ENCODE assay signal across 21 cellular contexts in genomic region chr2:1492696-1493095, GRCh38.
A peak's percentile ranks its signal among the peaks of the same experiment; 100 is the strongest.
DNase-seq lines count a peak whose midpoint lies in the region; ATAC-seq and TF ChIP-seq lines count a peak whose summit lies in the region.
"Had no signal": no experiment of that assay in that cellular context is flagged by ENCODE, and none has a peak within 500 bp of the region (broad histone marks: within the 10 kb centered on the region; RNA-seq: fewer than 3 reads in every experiment).

No MANE protein-coding gene starts in this region.

- H3K27me3 ChIP-seq in RWPE2 (ENCODE audit: insufficient read depth, poor library complexity, severe bottlenecking) (no peaks in the 10 kb centered on the region), WERI-Rb-1 (ENCODE audit: insufficient read depth, low read depth, severe bottlenecking) (no peaks in the 10 kb centered on the region)
- H3K27me3 ChIP-seq: brain microvascular endothelial cell, neural progenitor cell had no signal

- no peaks in the 10 kb centered on the region for H3K27me3 Mint-ChIP-seq in stimulated activated naive CD8-positive, alpha-beta T cell treated with anti-CD3 and anti-CD28 coated beads, Interleukin-15, amount 100 ng/mL, for 72 hours
- H3K27me3 Mint-ChIP-seq in activated naive CD4-positive, alpha-beta T cell treated with anti-CD3 and anti-CD28 coated beads for 36 hours (ENCODE audit: low read depth), result no peaks in the 10 kb centered on the region

- H3K36me3 ChIP-seq in HEK293 (ENCODE audit: control insufficient read depth in 2 of 2, insufficient read depth in 1 of 2, low read length in 2 of 2) (no peaks in the 10 kb centered on the region), RWPE2 (ENCODE audit: low read depth) (no peaks in the 10 kb centered on the region), WERI-Rb-1 (no peaks in the 10 kb centered on the region)
- H3K36me3 ChIP-seq: brain microvascular endothelial cell, neural progenitor cell had no signal

- CTCF ChIA-PET in HEK293 (lab: Yijun Ruan, JAX), result no interaction called here
- CTCF ChIA-PET in activated naive CD4-positive, alpha-beta T cell treated with anti-CD3 and anti-CD28 coated beads for 36 hours (lab: Charles Lee), result no interaction called here

- no peaks in the 10 kb centered on the region for H3K9me3 ChIP-seq in HEK293 (ENCODE audit: control insufficient read depth, insufficient read depth, low read depth, low read length)
- no peaks in the 10 kb centered on the region for H3K9me3 ChIP-seq in RWPE2 (ENCODE audit: severe bottlenecking)
- H3K9me3 ChIP-seq in WERI-Rb-1 (ENCODE audit: severe bottlenecking), result no peaks in the 10 kb centered on the region
- H3K9me3 ChIP-seq: psoas muscle had no signal

- H3K27ac ChIP-seq in HEK293 (ENCODE audit: extremely low read depth, low read depth, low read length) (no peak overlapping the region), RWPE2 (ENCODE audit: poor library complexity, severe bottlenecking) (no peak overlapping the region), WERI-Rb-1 (no peak overlapping the region)
- H3K27ac ChIP-seq: brain microvascular endothelial cell, neural progenitor cell, psoas muscle had no signal

- no peak overlapping the region for H3K4me3 Mint-ChIP-seq in stimulated activated naive CD8-positive, alpha-beta T cell treated with anti-CD3 and anti-CD28 coated beads, Interleukin-15, amount 100 ng/mL, for 72 hours
- no peak overlapping the region for H3K4me3 Mint-ChIP-seq in activated naive CD4-positive, alpha-beta T cell treated with anti-CD3 and anti-CD28 coated beads for 36 hours
- H3K4me3 Mint-ChIP-seq: neural progenitor cell had no signal

- POLR2A ChIA-PET in HEK293 (lab: Yijun Ruan, JAX), result interaction anchor here (0.7 kb wide), 1 partner anchor 89 kb away, joined by 4 read pairs; no protein-coding TSS in a partner anchor

- peak; percentile 27 for DNase-seq in RWPE2 (ENCODE audit: low spot score)
- peak; percentile 59 for DNase-seq in mesenteric fat pad (ENCODE audit: low spot score)
- DNase-seq in stimulated activated naive CD8-positive, alpha-beta T cell treated with anti-CD3 and anti-CD28 coated beads, Interleukin-15, amount 100 ng/mL, for 72 hours, result no peak
- DNase-seq in activated naive CD4-positive, alpha-beta T cell treated with anti-CD3 and anti-CD28 coated beads for 36 hours, result no peak
- DNase-seq in WERI-Rb-1, result no peak
- DNase-seq in iPS-NIHi7 (ENCODE audit: extremely low spot score), result no peak
- DNase-seq: activated naive CD4-positive, alpha-beta T cell treated with Interleukin-2 at 50 U/mL for 16 hours; activated T-cell treated with anti-CD3 and anti-CD28 coated beads, Interleukin-2, amount 50 U/mL, for 48 hours; amniotic stem cell; brain microvascular endothelial cell; Calu3; HCEC 1CT; mammary epithelial cell; NCI-H1105; NCI-H1930; NCI-H69; psoas muscle; stimulated activated CD4-positive, alpha-beta T cell treated with anti-CD3 and anti-CD28 coated beads, Interleukin-1b, Interleukin-23, amount 100 ng/mL, for 48 hours had no signal

- TF ChIP-seq CTCF in HEK293 (tag by site-specific recombination; IDR thresholded peaks at IDR 0.05) (no peak), RWPE2 (IDR thresholded peaks at IDR 0.05; ENCODE audit: poor library complexity, severe bottlenecking) (no peak), WERI-Rb-1 (IDR thresholded peaks at IDR 0.05; ENCODE audit: low read depth, low read length) (no peak)

- ATAC-seq in RWPE2 (ENCODE audit: low read depth), result no peak
- ATAC-seq in stimulated activated naive CD8-positive, alpha-beta T cell treated with anti-CD3 and anti-CD28 coated beads, Interleukin-15, amount 100 ng/mL, for 72 hours, result peak; percentile 24
- ATAC-seq: K562, psoas muscle had no signal

- H3K27ac Mint-ChIP-seq in stimulated activated naive CD8-positive, alpha-beta T cell treated with anti-CD3 and anti-CD28 coated beads, Interleukin-15, amount 100 ng/mL, for 72 hours, result peak overlapping the region in 1 of 2 donors; percentile 8
- H3K27ac Mint-ChIP-seq in activated naive CD4-positive, alpha-beta T cell treated with anti-CD3 and anti-CD28 coated beads for 36 hours, result no peak overlapping the region
- H3K27ac Mint-ChIP-seq: neural progenitor cell had no signal

- no peaks in the 10 kb centered on the region for H3K4me1 Mint-ChIP-seq in stimulated activated naive CD8-positive, alpha-beta T cell treated with anti-CD3 and anti-CD28 coated beads, Interleukin-15, amount 100 ng/mL, for 72 hours
- peaks cover 3% of the 10 kb centered on the region for H3K4me1 Mint-ChIP-seq in activated naive CD4-positive, alpha-beta T cell treated with anti-CD3 and anti-CD28 coated beads for 36 hours (ENCODE audit: low read depth)

- no peaks in the 10 kb centered on the region for H3K9me3 Mint-ChIP-seq in stimulated activated naive CD8-positive, alpha-beta T cell treated with anti-CD3 and anti-CD28 coated beads, Interleukin-15, amount 100 ng/mL, for 72 hours
- no peaks in the 10 kb centered on the region for H3K9me3 Mint-ChIP-seq in activated naive CD4-positive, alpha-beta T cell treated with anti-CD3 and anti-CD28 coated beads for 36 hours

- no peaks in the 10 kb centered on the region for H3K4me1 ChIP-seq in HEK293 (ENCODE audit: control insufficient read depth, insufficient read depth, low read length)
- H3K4me1 ChIP-seq in RWPE2 (ENCODE audit: insufficient read depth, poor library complexity, severe bottlenecking), result no peaks in the 10 kb centered on the region
- H3K4me1 ChIP-seq: psoas muscle had no signal

- no peaks in the 10 kb centered on the region for H3K36me3 Mint-ChIP-seq in activated naive CD4-positive, alpha-beta T cell treated with anti-CD3 and anti-CD28 coated beads for 36 hours (ENCODE audit: low read depth)
- H3K36me3 Mint-ChIP-seq: neural progenitor cell had no signal

- no peak overlapping the region for H3K4me3 ChIP-seq in HEK293 (ENCODE audit: low read depth, low read length)
- H3K4me3 ChIP-seq in RWPE2 (ENCODE audit: severe bottlenecking), result no peak overlapping the region
- H3K4me3 ChIP-seq in WERI-Rb-1 (ENCODE audit: low read depth, low read length), result no peak overlapping the region
- H3K4me3 ChIP-seq: K562, neural progenitor cell, psoas muscle had no signal

- intact Hi-C loops in activated naive CD4-positive, alpha-beta T cell treated with anti-CD3 and anti-CD28 coated beads for 36 hours (cut with micrococcal nuclease), result no loop called here

TF ChIP-seq in HEK293, 187 proteins besides CTCF, POLR2A, EP300 and RAD21:
- TF ChIP-seq EGR2 (tag by site-specific recombination; IDR thresholded peaks at IDR 0.05; ENCODE audit: low read depth) (0 out of 2 replicates have a peak, but pooled peaks have one; percentile 4), ZFHX2 (tag by site-specific recombination; conservative IDR thresholded peaks at IDR 0.05) (0 out of 2 replicates have a peak, but pooled peaks have one; percentile 8), ZNF501 (tag by site-specific recombination; IDR thresholded peaks at IDR 0.05) (no peak), INSM2 (tag by site-specific recombination; IDR thresholded peaks at IDR 0.05) (no peak), TCF7L2 (IDR thresholded peaks at IDR 0.05; ENCODE audit: borderline replicate concordance, low read depth, low read length) (no peak), ZNF776 (tag by site-specific recombination; IDR thresholded peaks at IDR 0.05; ENCODE audit: borderline replicate concordance) (no peak), MYNN (tag by site-specific recombination; IDR thresholded peaks at IDR 0.05; ENCODE audit: borderline replicate concordance) (no peak), ZNF837 (tag by site-specific recombination; IDR thresholded peaks at IDR 0.05) (no peak), PRDM1 (tag by site-specific recombination; IDR thresholded peaks at IDR 0.05) (no peak), ZNF221 (tag by site-specific recombination; IDR thresholded peaks at IDR 0.05; ENCODE audit: borderline replicate concordance) (no peak)

Comparison
In these comparisons a context has a peak if more than half of its experiments do, and no peak if none do; other contexts are left out.
1. DNase-seq: peak in RWPE2 (single experiment) and mesenteric fat pad (single experiment); none in stimulated activated naive CD8-positive, alpha-beta T cell treated with anti-CD3 and anti-CD28 coated beads, Interleukin-15, amount 100 ng/mL, for 72 hours (0 of 2), activated naive CD4-positive, alpha-beta T cell treated with anti-CD3 and anti-CD28 coated beads for 36 hours (single experiment), WERI-Rb-1 (single experiment) and iPS-NIHi7 (single experiment).